Comparison of ENCODE assay signal across 22 cellular contexts in the genomic region with DNA sequence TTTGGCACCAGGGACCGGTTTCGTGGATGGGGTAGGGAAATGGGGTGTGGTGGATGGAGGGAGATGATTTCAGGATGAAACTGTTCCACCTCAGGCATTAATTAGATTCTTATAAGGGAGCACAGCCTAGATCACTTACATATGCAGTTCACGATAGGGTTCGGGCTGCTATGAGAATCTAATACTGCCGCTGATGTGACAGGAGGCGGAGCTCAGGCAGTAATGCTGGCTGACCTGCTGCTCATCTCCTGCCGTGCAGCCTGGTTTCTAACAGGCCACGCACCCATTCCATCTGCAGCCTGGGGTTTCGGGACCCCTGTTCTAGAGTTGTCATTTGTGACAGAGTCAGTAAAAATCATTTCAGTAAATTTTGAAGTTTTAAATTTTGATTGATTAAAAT.
A peak's percentile ranks its signal among the peaks of the same experiment; 100 is the strongest.
DNase-seq lines count a peak whose midpoint lies in the region; ATAC-seq and TF ChIP-seq lines count a peak whose summit lies in the region.
"Had no signal": no experiment of that assay in that cellular context is flagged by ENCODE, and none has a peak within 500 bp of the region (broad histone marks: within the 10 kb centered on the region; RNA-seq: fewer than 3 reads in every experiment).

No MANE protein-coding gene starts in this region.

- H3F3A ChIP-seq in SK-N-SH (replicated peaks; ENCODE audit: insufficient read depth): peaks cover 20% of the 10 kb centered on the region

- H3K9me2 ChIP-seq in SK-N-SH: no peaks in the 10 kb centered on the region

- peaks cover 73% of the 10 kb centered on the region for H3K79me2 ChIP-seq in SK-N-SH (ENCODE audit: insufficient read depth)

- CTCF ChIA-PET in SK-N-SH (lab: Yijun Ruan, JAX): interaction anchor here (0.8 to 5.0 kb wide), 5 partner anchors 12 to 135 kb away, joined by 3 to 32 read pairs (median 3); a partner anchor contains a TSS

- H2AFZ ChIP-seq in SK-N-SH (ENCODE audit: low read depth): no peak overlapping the region

- POLR2A ChIA-PET in SK-N-SH (lab: Yijun Ruan, JAX): interaction anchor here (1.0 kb wide), 1 partner anchor 56 kb away, joined by 3 read pairs; no protein-coding TSS in a partner anchor

- peaks cover 22% of the 10 kb centered on the region for H3K36me3 ChIP-seq in left ventricle myocardium inferior
- peaks cover 27 to 45% of the 10 kb centered on the region in 2 experiments for H3K36me3 ChIP-seq in SK-N-SH (replicated peaks in 1 of 2; ENCODE audit: control insufficient read depth in 1 of 2, insufficient read depth in 2 of 2, low read length in 1 of 2)
- H3K36me3 ChIP-seq in ascending aorta: peaks cover 14% of the 10 kb centered on the region in 2 donors

- no peaks in the 10 kb centered on the region for H3K9me3 ChIP-seq in right cardiac atrium (ENCODE audit: control insufficient read depth, low read length)
- H3K9me3 ChIP-seq in left ventricle myocardium inferior (replicated peaks): peaks cover 21% of the 10 kb centered on the region
- peaks cover 13% of the 10 kb centered on the region for H3K9me3 ChIP-seq in SK-N-SH
- H3K9me3 ChIP-seq in ascending aorta: peaks cover 9 to 23% of the 10 kb centered on the region in 2 donors

- DNase-seq in right cardiac atrium: no peak
- no peak for DNase-seq in left ventricle myocardium inferior
- peak; percentile 5 for DNase-seq in SK-N-SH
- DNase-seq in iPS-NIHi11 (ENCODE audit: low spot score): peak; percentile 5
- DNase-seq in NCI-H1694 (lab: John Stamatoyannopoulos, UW): no peak
- no peak for DNase-seq in ascending aorta (ENCODE audit: low spot score in 2 of 2)
- no peak for DNase-seq in activated CD4-positive, CD25-positive, alpha-beta regulatory T cell (lab: John Stamatoyannopoulos, UW)
- DNase-seq: activated CD8-positive, alpha-beta memory T cell treated with anti-CD3 and anti-CD28 coated beads, Interleukin-2, amount 50 U/mL, for 4 hours; activated naive CD8-positive, alpha-beta T cell treated with anti-CD3 and anti-CD28 coated beads for 36 hours; dermis blood vessel endothelial cell; Karpas-422; left cardiac atrium; NCI-H1048; NCI-H187 treated with DMSO at 0.1 percent for 48 hours; NCI-H446; posterior cingulate gyrus; stimulated activated CD4-positive, alpha-beta T cell treated with anti-CD3 and anti-CD28 coated beads, Interleukin-1b, Interleukin-23, amount 100 ng/mL, for 48 hours had no signal

- no peak for TF ChIP-seq EP300 in SK-N-SH (IDR thresholded peaks at IDR 0.05; ENCODE audit: borderline replicate concordance in 1 of 2, low read depth in 1 of 2, low read length in 1 of 2)

- no peak overlapping the region for H3K27ac ChIP-seq in right cardiac atrium (ENCODE audit: low read length)
- no peak overlapping the region for H3K27ac ChIP-seq in left ventricle myocardium inferior (replicated peaks)
- no peak overlapping the region for H3K27ac ChIP-seq in SK-N-SH (ENCODE audit: low read depth in 2 of 2, low read length in 1 of 2)
- no peak overlapping the region for H3K27ac ChIP-seq in ascending aorta
- H3K27ac ChIP-seq: C4-2B, SK-N-MC, VCaP had no signal

- intact Hi-C loops in right cardiac atrium (cut with DNase I): no loop called here
- intact Hi-C loops in left ventricle myocardium inferior (cut with micrococcal nuclease): no loop called here
- intact Hi-C loops in ascending aorta (cut with DNase I): no loop called here

- ATAC-seq in right cardiac atrium: peak; percentile 38 to 55
- no peak for ATAC-seq in GM19328 (IDR thresholded peaks at IDR 0.05; ENCODE audit: unreplicated experiment)
- ATAC-seq: activated T-helper 17 cell treated with anti-CD3 and anti-CD28 coated beads, Interleukin-2, amount 50 U/mL, for 72 hours had no signal

- TF ChIP-seq CTCF in left ventricle myocardium inferior (IDR thresholded peaks at IDR 0.05; ENCODE audit: borderline replicate concordance): no peak
- TF ChIP-seq CTCF in SK-N-SH (IDR thresholded peaks at IDR 0.05): no peak
- TF ChIP-seq CTCF in ascending aorta (IDR thresholded peaks at IDR 0.05): no peak

- WGBS in right cardiac atrium: 51% methylated on average over 9 of the region's 9 CpGs
- 80% methylated on average over 5 of the region's 9 CpGs for WGBS in SK-N-SH (ENCODE audit: low lambda C conversion rate)

- no peak overlapping the region for H3K4me2 ChIP-seq in SK-N-SH

- no peak for TF ChIP-seq RAD21 in SK-N-SH (IDR thresholded peaks at IDR 0.05; ENCODE audit: low read length)

- H4K20me1 ChIP-seq in SK-N-SH (ENCODE audit: insufficient read depth): peaks cover 23% of the 10 kb centered on the region

- H3K9ac ChIP-seq in SK-N-SH: no peak overlapping the region

- H3K4me1 ChIP-seq in right cardiac atrium (ENCODE audit: control insufficient read depth, insufficient read depth, low read length) (peaks cover 5% of the 10 kb centered on the region), left ventricle myocardium inferior (peaks cover 33% of the 10 kb centered on the region), SK-N-SH (ENCODE audit: control insufficient read depth in 1 of 2, insufficient read depth in 2 of 2, low read depth in 1 of 2, low read length in 1 of 2) (peaks cover 5 to 7% of the 10 kb centered on the region in 2 experiments; a peak in 3 of 4 replicates), ascending aorta (peaks cover 0 to 8% of the 10 kb centered on the region in 2 donors)

- H3K27me3 ChIP-seq in right cardiac atrium (ENCODE audit: control insufficient read depth, insufficient read depth) (no peaks in the 10 kb centered on the region), left ventricle myocardium inferior (ENCODE audit: low read depth) (no peaks in the 10 kb centered on the region), SK-N-SH (ENCODE audit: insufficient read depth) (no peaks in the 10 kb centered on the region), ascending aorta (no peaks in the 10 kb centered on the region)

- H3K4me3 ChIP-seq in right cardiac atrium (ENCODE audit: low read length) (no peak overlapping the region), left ventricle myocardium inferior (no peak overlapping the region), SK-N-SH (ENCODE audit: low read depth in 2 of 2, low read length in 1 of 2) (no peak overlapping the region), ascending aorta (no peak overlapping the region)
- H3K4me3 ChIP-seq: SK-N-MC had no signal

TF ChIP-seq in SK-N-SH, 30 proteins besides CTCF, POLR2A, EP300 and RAD21 (continues in another document):
- TF ChIP-seq ELF1 (IDR thresholded peaks at IDR 0.05) (no peak), MXI1 (IDR thresholded peaks at IDR 0.05; ENCODE audit: low read depth, low read length) (no peak), NFIC (IDR thresholded peaks at IDR 0.05; ENCODE audit: borderline replicate concordance) (no peak), RFX5 (IDR thresholded peaks at IDR 0.05; ENCODE audit: low read length) (no peak), FOXM1 (IDR thresholded peaks at IDR 0.05; ENCODE audit: low read depth) (no peak), FOXJ3 (CRISPR knock-in tag; IDR thresholded peaks at IDR 0.05) (no peak), RXRA (IDR thresholded peaks at IDR 0.05; ENCODE audit: borderline replicate concordance, low read depth) (no peak), GATA2 (CRISPR knock-in tag; IDR thresholded peaks at IDR 0.05) (no peak), TCF12 (IDR thresholded peaks at IDR 0.05) (no peak), POLR2AphosphoS5 (IDR thresholded peaks at IDR 0.05; ENCODE audit: low read depth, low read length) (no peak), EZH2phosphoT487 (IDR thresholded peaks at IDR 0.05; ENCODE audit: borderline replicate concordance, low read depth) (no peak), RCOR1 (IDR thresholded peaks at IDR 0.05; ENCODE audit: low read length) (no peak)
- TF ChIP-seq, protein P1, sequence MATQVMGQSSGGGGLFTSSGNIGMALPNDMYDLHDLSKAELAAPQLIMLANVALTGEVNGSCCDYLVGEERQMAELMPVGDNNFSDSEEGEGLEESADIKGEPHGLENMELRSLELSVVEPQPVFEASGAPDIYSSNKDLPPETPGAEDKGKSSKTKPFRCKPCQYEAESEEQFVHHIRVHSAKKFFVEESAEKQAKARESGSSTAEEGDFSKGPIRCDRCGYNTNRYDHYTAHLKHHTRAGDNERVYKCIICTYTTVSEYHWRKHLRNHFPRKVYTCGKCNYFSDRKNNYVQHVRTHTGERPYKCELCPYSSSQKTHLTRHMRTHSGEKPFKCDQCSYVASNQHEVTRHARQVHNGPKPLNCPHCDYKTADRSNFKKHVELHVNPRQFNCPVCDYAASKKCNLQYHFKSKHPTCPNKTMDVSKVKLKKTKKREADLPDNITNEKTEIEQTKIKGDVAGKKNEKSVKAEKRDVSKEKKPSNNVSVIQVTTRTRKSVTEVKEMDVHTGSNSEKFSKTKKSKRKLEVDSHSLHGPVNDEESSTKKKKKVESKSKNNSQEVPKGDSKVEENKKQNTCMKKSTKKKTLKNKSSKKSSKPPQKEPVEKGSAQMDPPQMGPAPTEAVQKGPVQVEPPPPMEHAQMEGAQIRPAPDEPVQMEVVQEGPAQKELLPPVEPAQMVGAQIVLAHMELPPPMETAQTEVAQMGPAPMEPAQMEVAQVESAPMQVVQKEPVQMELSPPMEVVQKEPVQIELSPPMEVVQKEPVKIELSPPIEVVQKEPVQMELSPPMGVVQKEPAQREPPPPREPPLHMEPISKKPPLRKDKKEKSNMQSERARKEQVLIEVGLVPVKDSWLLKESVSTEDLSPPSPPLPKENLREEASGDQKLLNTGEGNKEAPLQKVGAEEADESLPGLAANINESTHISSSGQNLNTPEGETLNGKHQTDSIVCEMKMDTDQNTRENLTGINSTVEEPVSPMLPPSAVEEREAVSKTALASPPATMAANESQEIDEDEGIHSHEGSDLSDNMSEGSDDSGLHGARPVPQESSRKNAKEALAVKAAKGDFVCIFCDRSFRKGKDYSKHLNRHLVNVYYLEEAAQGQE (IDR thresholded peaks at IDR 0.05; ENCODE audit: low read depth, low read length): no peak
- TF ChIP-seq, protein P2, sequence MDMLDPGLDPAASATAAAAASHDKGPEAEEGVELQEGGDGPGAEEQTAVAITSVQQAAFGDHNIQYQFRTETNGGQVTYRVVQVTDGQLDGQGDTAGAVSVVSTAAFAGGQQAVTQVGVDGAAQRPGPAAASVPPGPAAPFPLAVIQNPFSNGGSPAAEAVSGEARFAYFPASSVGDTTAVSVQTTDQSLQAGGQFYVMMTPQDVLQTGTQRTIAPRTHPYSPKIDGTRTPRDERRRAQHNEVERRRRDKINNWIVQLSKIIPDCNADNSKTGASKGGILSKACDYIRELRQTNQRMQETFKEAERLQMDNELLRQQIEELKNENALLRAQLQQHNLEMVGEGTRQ (IDR thresholded peaks at IDR 0.05; ENCODE audit: borderline replicate concordance, low read depth, low read length): no peak
- TF ChIP-seq, protein P3, sequence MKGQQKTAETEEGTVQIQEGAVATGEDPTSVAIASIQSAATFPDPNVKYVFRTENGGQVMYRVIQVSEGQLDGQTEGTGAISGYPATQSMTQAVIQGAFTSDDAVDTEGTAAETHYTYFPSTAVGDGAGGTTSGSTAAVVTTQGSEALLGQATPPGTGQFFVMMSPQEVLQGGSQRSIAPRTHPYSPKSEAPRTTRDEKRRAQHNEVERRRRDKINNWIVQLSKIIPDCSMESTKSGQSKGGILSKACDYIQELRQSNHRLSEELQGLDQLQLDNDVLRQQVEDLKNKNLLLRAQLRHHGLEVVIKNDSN (IDR thresholded peaks at IDR 0.05; ENCODE audit: borderline replicate concordance, low read depth): no peak

Comparison
In these comparisons a context has a peak if more than half of its experiments do, and no peak if none do; other contexts are left out.
1. DNase-seq: peak in SK-N-SH (single experiment) and iPS-NIHi11 (single experiment); none in right cardiac atrium (0 of 3), left ventricle myocardium inferior (single experiment), NCI-H1694 (single experiment), ascending aorta (0 of 2) and activated CD4-positive, CD25-positive, alpha-beta regulatory T cell (0 of 4).